In genomic region chr1:225415307-225415706, GRCh38 we compare ENCODE assay signal across 16 cellular contexts.
"Had no signal": no experiment of that assay in that cellular context is flagged by ENCODE, and none has a peak within 500 bp of the region (broad histone marks: within the 10 kb centered on the region; RNA-seq: fewer than 3 reads in every experiment).

No MANE protein-coding gene starts in this region.

- H3K36me3 ChIP-seq: uterus had no signal

- H3K27me3 ChIP-seq: stomach, uterus had no signal

- H3K27ac ChIP-seq: left ventricle myocardium inferior, stomach, uterus, WERI-Rb-1 had no signal

- H3K4me3 ChIP-seq: left ventricle myocardium inferior, stomach, uterus had no signal

- H3K9me3 Mint-ChIP-seq: activated naive CD4-positive, alpha-beta T cell treated with anti-CD3 and anti-CD28 coated beads, Interleukin-2, amount 10 ng/mL, durations not matched to agents 7 days and 5 days; activated T-helper 2 cell treated with anti-CD3 and anti-CD28 coated beads, Interferon-gamma antibody, Interleukin-2, Interleukin-4, amounts not matched to agents 10 μg/mL and 5 μg/mL and 100 μg/mL, durations not matched to agents 14 hours and 24 hours and 36 hours; nephron progenitor cell had no signal

- H3K4me3 Mint-ChIP-seq: activated CD8-positive, alpha-beta T cell treated with anti-CD3 and anti-CD28 coated beads, Interleukin-2, amount 10 ng/mL, durations not matched to agents 7 days and 5 days; activated naive CD4-positive, alpha-beta T cell treated with anti-CD3 and anti-CD28 coated beads, Interleukin-2, amount 10 ng/mL, durations not matched to agents 7 days and 5 days; nephron progenitor cell had no signal

- H3K27ac Mint-ChIP-seq: activated naive CD4-positive, alpha-beta T cell treated with anti-CD3 and anti-CD28 coated beads, Interleukin-2, amount 10 ng/mL, durations not matched to agents 7 days and 5 days; activated T-helper 2 cell treated with anti-CD3 and anti-CD28 coated beads, Interferon-gamma antibody, Interleukin-2, Interleukin-4, amounts not matched to agents 10 μg/mL and 5 μg/mL and 100 μg/mL, durations not matched to agents 14 hours and 24 hours and 36 hours; nephron progenitor cell had no signal

- H3K9me3 ChIP-seq: left ventricle myocardium inferior, stomach, uterus had no signal

- ATAC-seq: activated CD8-positive, alpha-beta T cell treated with anti-CD3 and anti-CD28 coated beads, Interleukin-2, amount 10 ng/mL, durations not matched to agents 7 days and 5 days had no signal

- DNase-seq: activated CD4-positive, alpha-beta T cell treated with anti-CD3 and anti-CD28 coated beads for 4 hours; activated CD8-positive, alpha-beta memory T cell treated with anti-CD3 and anti-CD28 coated beads, Interleukin-2, amount 50 U/mL, for 48 hours; activated CD8-positive, alpha-beta T cell treated with anti-CD3 and anti-CD28 coated beads, Interleukin-2, amount 10 ng/mL, durations not matched to agents 7 days and 5 days; activated naive CD4-positive, alpha-beta T cell treated with anti-CD3 and anti-CD28 coated beads, Interleukin-2, amount 10 ng/mL, durations not matched to agents 7 days and 5 days; caudate nucleus; effector memory CD4-positive, alpha-beta T cell; erythroblast; left ventricle myocardium inferior; nephron progenitor cell; retina; stimulated activated CD4-positive, alpha-beta T cell treated with anti-CD3 and anti-CD28 coated beads, Interleukin-15, amount 100 ng/mL, for 24 hours; stimulated activated CD4-positive, alpha-beta T cell treated with anti-CD3 and anti-CD28 coated beads, Interleukin-4, amount 100 ng/mL, for 4 hours; stomach; uterus; WERI-Rb-1 had no signal

- H3K4me1 ChIP-seq: left ventricle myocardium inferior, uterus had no signal

- H3K27me3 Mint-ChIP-seq: activated naive CD4-positive, alpha-beta T cell treated with anti-CD3 and anti-CD28 coated beads, Interleukin-2, amount 10 ng/mL, durations not matched to agents 7 days and 5 days had no signal
